Comparison of ENCODE assay signal across 22 cellular contexts in genomic region chr3:9909221-9910013, GRCh38. TPM values are rescaled to one million over a fixed set of nuclear protein-coding genes. Genes with fewer than 3 reads are reported as not detected.
DNase-seq lines count a peak whose midpoint lies in the region; ATAC-seq, FAIRE-seq and TF ChIP-seq lines count a peak whose summit lies in the region.
"Had no signal": no experiment of that assay in that cellular context is flagged by ENCODE, and none has a peak within 500 bp of the region (broad histone marks: within the 10 kb centered on the region; RNA-seq: fewer than 3 reads in every experiment).

No MANE protein-coding gene starts in this region.

- FAIRE-seq in H1 (lab: Jason Lieb, UNC): no peak

- H3K27ac Mint-ChIP-seq in activated CD8-positive, alpha-beta T cell treated with anti-CD3 and anti-CD28 coated beads for 36 hours: no peak overlapping the region
- H3K27ac Mint-ChIP-seq in activated CD8-positive, alpha-beta T cell treated with anti-CD3 and anti-CD28 coated beads, Interleukin-2, amount 10 ng/mL, durations not matched to agents 7 days and 5 days: no peak overlapping the region
- no peak overlapping the region for H3K27ac Mint-ChIP-seq in T-helper 2 cell treated with Interferon-gamma antibody and Interleukin-4, amounts not matched to agents 5 μg/mL and 100 μg/mL, for 36 hours
- H3K27ac Mint-ChIP-seq: brain; CD4-positive, alpha-beta T cell had no signal

- peaks cover 7% of the 10 kb centered on the region; the same call in 1 of the 2 replicates for H3K4me1 ChIP-seq in GM23248 (ENCODE audit: insufficient read depth)
- H3K4me1 ChIP-seq in H1 (replicated peaks in 1 of 4; ENCODE audit: control insufficient read depth in 3 of 4, insufficient read depth in 4 of 4, low read length in 3 of 4): peaks cover 0 to 2% (median 0%) of the 10 kb centered on the region in 4 experiments; a peak in 2 of 7 replicates
- peaks cover 10% of the 10 kb centered on the region for H3K4me1 ChIP-seq in mesenchymal stem cell (ENCODE audit: control insufficient read depth, insufficient read depth, low read depth, low read length)

- H2AK5ac ChIP-seq in H1 (ENCODE audit: low read depth, low read length) (no peak overlapping the region), mesenchymal stem cell (ENCODE audit: low read length, severe bottlenecking) (no peak overlapping the region)

- ATAC-seq in activated CD8-positive, alpha-beta T cell treated with anti-CD3 and anti-CD28 coated beads for 36 hours: peak; percentile 70
- no peak for ATAC-seq in activated CD8-positive, alpha-beta T cell treated with anti-CD3 and anti-CD28 coated beads, Interleukin-2, amount 10 ng/mL, durations not matched to agents 7 days and 5 days
- no peak for ATAC-seq in HG03439 (IDR thresholded peaks at IDR 0.05; ENCODE audit: unreplicated experiment)

- no peaks in the 10 kb centered on the region for H3K9me3 Mint-ChIP-seq in activated CD8-positive, alpha-beta T cell treated with anti-CD3 and anti-CD28 coated beads for 36 hours
- no peaks in the 10 kb centered on the region for H3K9me3 Mint-ChIP-seq in activated CD8-positive, alpha-beta T cell treated with anti-CD3 and anti-CD28 coated beads, Interleukin-2, amount 10 ng/mL, durations not matched to agents 7 days and 5 days (ENCODE audit: insufficient read depth)
- H3K9me3 Mint-ChIP-seq in T-helper 2 cell treated with Interferon-gamma antibody and Interleukin-4, amounts not matched to agents 5 μg/mL and 100 μg/mL, for 36 hours: no peaks in the 10 kb centered on the region
- H3K9me3 Mint-ChIP-seq: brain; CD4-positive, alpha-beta T cell had no signal

- no peaks in the 10 kb centered on the region for H3K23me2 ChIP-seq in H1 (ENCODE audit: low read depth, low read length)

- H4K5ac ChIP-seq in H1 (ENCODE audit: insufficient read length, low read depth, low read length): no peak overlapping the region

- no peak overlapping the region for H3K18ac ChIP-seq in H1 (ENCODE audit: extremely low read depth, low read length)
- H3K18ac ChIP-seq in mesenchymal stem cell (ENCODE audit: low read depth in 1 of 2, low read length in 2 of 2): no peak overlapping the region

- no peak overlapping the region for H2BK5ac ChIP-seq in H1 (ENCODE audit: low read depth, low read length)
- no peak overlapping the region for H2BK5ac ChIP-seq in mesenchymal stem cell (ENCODE audit: low read depth, low read length, poor library complexity, severe bottlenecking)

- H3K4me1 Mint-ChIP-seq in activated CD8-positive, alpha-beta T cell treated with anti-CD3 and anti-CD28 coated beads for 36 hours (ENCODE audit: low read depth): peaks cover 14% of the 10 kb centered on the region
- peaks cover 12% of the 10 kb centered on the region for H3K4me1 Mint-ChIP-seq in activated CD8-positive, alpha-beta T cell treated with anti-CD3 and anti-CD28 coated beads, Interleukin-2, amount 10 ng/mL, durations not matched to agents 7 days and 5 days (ENCODE audit: low read depth)
- peaks cover 6% of the 10 kb centered on the region for H3K4me1 Mint-ChIP-seq in T-helper 2 cell treated with Interferon-gamma antibody and Interleukin-4, amounts not matched to agents 5 μg/mL and 100 μg/mL, for 36 hours (ENCODE audit: low read depth)
- H3K4me1 Mint-ChIP-seq: brain had no signal

- H3K79me2 ChIP-seq in GM23248 (ENCODE audit: insufficient read depth) (no peaks in the 10 kb centered on the region), H1 (ENCODE audit: control insufficient read depth in 1 of 2, insufficient read depth in 2 of 2, low read length in 2 of 2) (no peaks in the 10 kb centered on the region)

- H3K9ac ChIP-seq in GM23248 (no peak overlapping the region), H1 (replicated peaks in 1 of 4; ENCODE audit: extremely low read depth in 1 of 4, low read depth in 3 of 4, low read length in 3 of 4) (no peak overlapping the region; a peak in 1 of 7 replicates), mesenchymal stem cell (ENCODE audit: low read length) (no peak overlapping the region)

- WGBS in GM23248 (ENCODE audit: low coverage in 1 of 2, low lambda C conversion rate in 2 of 2, missing lambda C conversion rate in 2 of 2), 2 experiments: 80 to 82% methylated on average over 7 of the region's 7 CpGs
- 83% methylated on average over 7 of the region's 7 CpGs; no CpG with 5 or more reads in 1 of the 2 experiments for WGBS in H1 (ENCODE audit: extremely low coverage in 1 of 2, insufficient coverage in 1 of 2, insufficient read length in 1 of 2, insufficient replicate concordance in 2 of 2, low coverage in 1 of 2, low lambda C conversion rate in 2 of 2, missing lambda C conversion rate in 1 of 2), 2 experiments
- WGBS in mesenchymal stem cell: 93% methylated on average over 6 of the region's 7 CpGs

- no peak overlapping the region for H3K4me2 ChIP-seq in GM23248 (ENCODE audit: unreplicated experiment)
- no peak overlapping the region for H3K4me2 ChIP-seq in H1 (ENCODE audit: insufficient read depth in 1 of 2, low read depth in 2 of 2, low read length in 2 of 2)
- H3K4me2 ChIP-seq in mesenchymal stem cell (ENCODE audit: low read length, poor library complexity, severe bottlenecking): no peak overlapping the region

- in situ Hi-C loops in GM23248 (cut with MboI): no loop called here

- H2BK120ac ChIP-seq in H1 (replicated peaks; ENCODE audit: low read depth, low read length): no peak overlapping the region
- no peak overlapping the region for H2BK120ac ChIP-seq in mesenchymal stem cell (ENCODE audit: low read depth, low read length)

- no peaks in the 10 kb centered on the region for H3K27me3 ChIP-seq in GM23248 (replicated peaks; ENCODE audit: insufficient read depth)
- H3K27me3 ChIP-seq in H1 (replicated peaks in 1 of 4; ENCODE audit: control insufficient read depth in 3 of 4, extremely low read depth in 1 of 4, insufficient read depth in 3 of 4, low read length in 3 of 4): peaks cover 0 to 7% (median 4%) of the 10 kb centered on the region in 4 experiments; a peak in 5 of 7 replicates
- H3K27me3 ChIP-seq in mesenchymal stem cell (ENCODE audit: control insufficient read depth in 1 of 2, insufficient read depth in 1 of 2, low read length in 2 of 2): no peaks in the 10 kb centered on the region
- H3K27me3 ChIP-seq: MG63, SJSA1 had no signal

- intact Hi-C loops in activated CD8-positive, alpha-beta T cell treated with anti-CD3 and anti-CD28 coated beads for 36 hours (cut with micrococcal nuclease): no loop called here

- H3K4ac ChIP-seq in H1 (replicated peaks; ENCODE audit: insufficient read length, low read depth, low read length) (no peak overlapping the region), mesenchymal stem cell (ENCODE audit: low read depth in 1 of 2, low read length in 2 of 2) (no peak overlapping the region)

- H2BK12ac ChIP-seq in H1 (ENCODE audit: low read depth, low read length) (no peak overlapping the region; the same call in 1 of the 2 replicates), mesenchymal stem cell (ENCODE audit: low read length in 2 of 2) (no peak overlapping the region)

- TF ChIP-seq CTCF in activated CD8-positive, alpha-beta T cell treated with anti-CD3 and anti-CD28 coated beads for 36 hours (IDR thresholded peaks at IDR 0.05): no peak
- no peak for TF ChIP-seq CTCF in H1 (IDR thresholded peaks at IDR 0.05; ENCODE audit: control extremely low read depth in 1 of 3, insufficient read depth in 1 of 3, low read depth in 1 of 3, low read length in 3 of 3)

- no peak overlapping the region for H3K56ac ChIP-seq in H1 (replicated peaks; ENCODE audit: insufficient read length, low read depth, low read length)

- H3K14ac ChIP-seq in H1 (ENCODE audit: insufficient read length): no peak overlapping the region
- H3K14ac ChIP-seq in mesenchymal stem cell (ENCODE audit: low read length in 2 of 2): no peak overlapping the region

- no peak overlapping the region for H2BK20ac ChIP-seq in H1 (ENCODE audit: low read length)

- no peak overlapping the region for H3K23ac ChIP-seq in H1 (ENCODE audit: insufficient read length)
- no peak overlapping the region for H3K23ac ChIP-seq in mesenchymal stem cell (ENCODE audit: low read length in 2 of 2)

- POLR2A ChIA-PET in activated CD8-positive, alpha-beta T cell treated with anti-CD3 and anti-CD28 coated beads for 36 hours (lab: Charles Lee): interaction anchor here (1.3 kb wide), 2 partner anchors 11 to 42 kb away, joined by 3 to 4 read pairs; partner anchors contain the start of gene PRRT3
- POLR2A ChIA-PET in activated CD8-positive, alpha-beta T cell treated with anti-CD3 and anti-CD28 coated beads, Interleukin-2, amount 10 ng/mL, durations not matched to agents 7 days and 5 days (lab: Charles Lee): no interaction called here
- POLR2A ChIA-PET in H1 (lab: Charles Lee; ENCODE audit: partially characterized antibody): no interaction called here

- no peaks in the 10 kb centered on the region for H3K9me3 ChIP-seq in GM23248 (ENCODE audit: low read depth)
- H3K9me3 ChIP-seq in H1 (ENCODE audit: insufficient read depth in 2 of 2, low read depth in 1 of 2, low read length in 1 of 2): peaks cover 0 to 6% of the 10 kb centered on the region in 2 experiments; a peak in 2 of 4 replicates
- no peaks in the 10 kb centered on the region for H3K9me3 ChIP-seq in mesenchymal stem cell (ENCODE audit: control insufficient read depth, low read length)
- H3K9me3 ChIP-seq: MG63, SJSA1 had no signal

- peaks cover 6% of the 10 kb centered on the region for H3K27me3 Mint-ChIP-seq in activated CD8-positive, alpha-beta T cell treated with anti-CD3 and anti-CD28 coated beads for 36 hours
- H3K27me3 Mint-ChIP-seq in activated CD8-positive, alpha-beta T cell treated with anti-CD3 and anti-CD28 coated beads, Interleukin-2, amount 10 ng/mL, durations not matched to agents 7 days and 5 days (ENCODE audit: low read depth): peaks cover 6% of the 10 kb centered on the region
- H3K27me3 Mint-ChIP-seq in T-helper 2 cell treated with Interferon-gamma antibody and Interleukin-4, amounts not matched to agents 5 μg/mL and 100 μg/mL, for 36 hours (ENCODE audit: low read depth): peaks cover 4% of the 10 kb centered on the region
- H3K27me3 Mint-ChIP-seq: CD4-positive, alpha-beta T cell had no signal

- H2BK15ac ChIP-seq in H1 (ENCODE audit: low read length) (0 out of 2 replicates have a peak overlapping the region, but pooled peaks have one; percentile 16), mesenchymal stem cell (ENCODE audit: low read depth, poor library complexity, severe bottlenecking) (no peak overlapping the region)

- CTCF ChIA-PET in activated CD8-positive, alpha-beta T cell treated with anti-CD3 and anti-CD28 coated beads for 36 hours (lab: Charles Lee): interaction anchor here (7.0 kb wide), 1 partner anchor 23 kb away, joined by 46 read pairs; the partner anchor contains the start of gene CRELD1
- CTCF ChIA-PET in activated CD8-positive, alpha-beta T cell treated with anti-CD3 and anti-CD28 coated beads, Interleukin-2, amount 10 ng/mL, durations not matched to agents 7 days and 5 days (lab: Charles Lee): interaction anchor here (1.0 kb wide), 1 partner anchor 23 kb away, joined by 3 read pairs; no protein-coding TSS in a partner anchor
- CTCF ChIA-PET in H1 (lab: Charles Lee; ENCODE audit: partially characterized antibody): interaction anchor here (0.9 to 9.1 kb wide), 4 partner anchors 16 to 113 kb away, joined by 3 to 76 read pairs (median 3); partner anchors contain the start of gene CRELD1

- H3K36me3 ChIP-seq in GM23248 (ENCODE audit: low read depth) (no peaks in the 10 kb centered on the region), H1 (ENCODE audit: control insufficient read depth in 2 of 4, insufficient read depth in 4 of 4, low read length in 3 of 4) (no peaks in the 10 kb centered on the region), mesenchymal stem cell (ENCODE audit: control insufficient read depth in 1 of 2, insufficient read depth in 2 of 2, low read depth in 1 of 2, low read length in 2 of 2) (no peaks in the 10 kb centered on the region)
- H3K36me3 ChIP-seq: MG63, SJSA1 had no signal

- no peak for TF ChIP-seq EP300 in H1 (IDR thresholded peaks at IDR 0.05; ENCODE audit: borderline replicate concordance in 1 of 2, low read depth in 2 of 2, low read length in 2 of 2)

- H3F3A ChIP-seq in GM23248 (ENCODE audit: insufficient read depth): peaks cover 6% of the 10 kb centered on the region; the same call in 1 of the 2 replicates

- no peaks in the 10 kb centered on the region for H3K9me2 ChIP-seq in GM23248 (ENCODE audit: insufficient read depth)

- peak; percentile 32 for DNase-seq in activated CD8-positive, alpha-beta T cell treated with anti-CD3 and anti-CD28 coated beads for 36 hours
- no peak for DNase-seq in activated CD8-positive, alpha-beta T cell treated with anti-CD3 and anti-CD28 coated beads, Interleukin-2, amount 10 ng/mL, durations not matched to agents 7 days and 5 days
- peak; percentile 36 for DNase-seq in GM23248
- DNase-seq in H1 (ENCODE audit: low read depth in 1 of 2, low spot score in 2 of 2): no peak
- peak; percentile 56 for DNase-seq in renal cortical epithelial cell (ENCODE audit: low read depth)
- no peak for DNase-seq in T-helper 2 cell treated with Interferon-gamma antibody and Interleukin-4, amounts not matched to agents 5 μg/mL and 100 μg/mL, for 36 hours (ENCODE audit: low spot score)
- DNase-seq in mesenchymal stem cell: no peak
- DNase-seq: ACHN; activated gamma-delta T cell; CD4-positive, alpha-beta T cell; dermis blood vessel endothelial cell; DND-41; MG63; NCI-H526; nucleus accumbens had no signal

- no peaks in the 10 kb centered on the region for H3K36me3 Mint-ChIP-seq in activated CD8-positive, alpha-beta T cell treated with anti-CD3 and anti-CD28 coated beads for 36 hours (ENCODE audit: low read depth)
- H3K36me3 Mint-ChIP-seq in activated CD8-positive, alpha-beta T cell treated with anti-CD3 and anti-CD28 coated beads, Interleukin-2, amount 10 ng/mL, durations not matched to agents 7 days and 5 days (ENCODE audit: low read depth): no peaks in the 10 kb centered on the region
- no peaks in the 10 kb centered on the region for H3K36me3 Mint-ChIP-seq in T-helper 2 cell treated with Interferon-gamma antibody and Interleukin-4, amounts not matched to agents 5 μg/mL and 100 μg/mL, for 36 hours (ENCODE audit: low read depth)
- H3K36me3 Mint-ChIP-seq: brain had no signal

- H2AFZ ChIP-seq in GM23248 (no peak overlapping the region), H1 (ENCODE audit: low read length) (no peak overlapping the region), mesenchymal stem cell (ENCODE audit: low read depth, low read length) (no peak overlapping the region)

- no peak for TF ChIP-seq POLR2A in H1 (IDR thresholded peaks at IDR 0.05; ENCODE audit: control extremely low read depth in 1 of 2, low read depth in 2 of 2, low read length in 2 of 2)

- H3K27ac ChIP-seq in GM23248: no peak overlapping the region
- H3K27ac ChIP-seq in H1 (ENCODE audit: low read depth, low read length): no peak overlapping the region
- H3K27ac ChIP-seq in mesenchymal stem cell (ENCODE audit: low read length, poor library complexity, severe bottlenecking): no peak overlapping the region
- H3K27ac ChIP-seq: SJSA1 had no signal

- TF ChIP-seq RAD21 in H1 (IDR thresholded peaks at IDR 0.05 in 1 of 2, conservative IDR thresholded peaks at IDR 0.05 in 1 of 2; ENCODE audit: low read depth in 2 of 2, low read length in 2 of 2): no peak

- H3K4me3 ChIP-seq in GM23248 (no peak overlapping the region), H1 (ENCODE audit: extremely low read depth in 1 of 4, insufficient read depth in 2 of 4, low read depth in 3 of 4, low read length in 4 of 4) (no peak overlapping the region), mesenchymal stem cell (ENCODE audit: insufficient read depth in 1 of 2, low read depth in 1 of 2, low read length in 2 of 2) (no peak overlapping the region)
- H3K4me3 ChIP-seq: MG63, SJSA1 had no signal

- H4K91ac ChIP-seq in H1 (replicated peaks; ENCODE audit: insufficient read length, low read length): no peak overlapping the region
- no peak overlapping the region for H4K91ac ChIP-seq in mesenchymal stem cell (ENCODE audit: low read length)

- no peaks in the 10 kb centered on the region for H4K20me1 ChIP-seq in GM23248 (ENCODE audit: insufficient read depth)
- H4K20me1 ChIP-seq in H1 (replicated peaks in 1 of 2; ENCODE audit: control insufficient read depth in 1 of 2, insufficient read depth in 2 of 2, low read length in 2 of 2): no peaks in the 10 kb centered on the region

- H4K8ac ChIP-seq in H1 (ENCODE audit: extremely low read depth, insufficient read depth, low read length): no peak overlapping the region
- no peak overlapping the region for H4K8ac ChIP-seq in mesenchymal stem cell (ENCODE audit: low read length)

- H3K79me1 ChIP-seq in H1 (ENCODE audit: low read depth, low read length): no peaks in the 10 kb centered on the region
- no peaks in the 10 kb centered on the region for H3K79me1 ChIP-seq in mesenchymal stem cell (replicated peaks; ENCODE audit: low read length, poor library complexity, severe bottlenecking)

- H3K4me3 Mint-ChIP-seq in activated CD8-positive, alpha-beta T cell treated with anti-CD3 and anti-CD28 coated beads for 36 hours: no peak overlapping the region
- no peak overlapping the region for H3K4me3 Mint-ChIP-seq in activated CD8-positive, alpha-beta T cell treated with anti-CD3 and anti-CD28 coated beads, Interleukin-2, amount 10 ng/mL, durations not matched to agents 7 days and 5 days
- no peak overlapping the region for H3K4me3 Mint-ChIP-seq in T-helper 2 cell treated with Interferon-gamma antibody and Interleukin-4, amounts not matched to agents 5 μg/mL and 100 μg/mL, for 36 hours
- H3K4me3 Mint-ChIP-seq: brain; CD4-positive, alpha-beta T cell had no signal

RNA-seq across cellular contexts. Expression of gene IL17RE, which starts 6.8 kb away (rescaled TPM):
- total RNA-seq in activated CD8-positive, alpha-beta T cell treated with anti-CD3 and anti-CD28 coated beads for 36 hours: 1 to 10 TPM; 1.2 to 1.7 TPM
- 1 to 10 TPM; 1.3 to 1.8 TPM for total RNA-seq in activated CD8-positive, alpha-beta T cell treated with anti-CD3 and anti-CD28 coated beads, Interleukin-2, amount 10 ng/mL, durations not matched to agents 7 days and 5 days
- total RNA-seq in GM23248 (2014; rRNA removed; shearing (Covaris generic)): 0.51 and 5.5 TPM in 2 replicates
- polyA plus RNA-seq in GM23248 (2016; fragmentation: Nextera tagmentation; extraction: Ambion mirVana) (0.24 and 0.27 TPM in 2 replicates), H1 (2011; rRNA removed) (3.4 and 3.8 TPM in 2 replicates)
- total RNA-seq in H1 (2021; fragmentation: NEBNext Ultra II Directional; extraction: Animal tissue kit (Norgen Biotek cat#: 25700)): 4.4 and 4.9 TPM in 2 replicates
- 4.0 TPM for polyA plus RNA-seq in H1 (2011; cell fraction: cytosol; rRNA removed)
- polyA plus RNA-seq in H1 (2011; cell fraction: nucleus; rRNA removed): 13.4 TPM
- polyA plus RNA-seq in H1 (2012, experiment 1 of 2): 1.9 to 3.6 TPM (median 3.2 TPM) in 4 replicates
- polyA plus RNA-seq in H1 (2012, experiment 2 of 2): 2.1 TPM
- polyA plus RNA-seq in H1 (2013, experiment 1 of 2): 4.8 TPM
- 4.4 TPM for polyA plus RNA-seq in H1 (2013, experiment 2 of 2)
- polyA minus RNA-seq in H1 (2011; rRNA and poly(A)+ RNA removed): 1.6 and 2.0 TPM in 2 replicates
- 1.2 TPM for polyA minus RNA-seq in H1 (2011; cell fraction: cytosol; rRNA and poly(A)+ RNA removed)
- polyA minus RNA-seq in H1 (2011; cell fraction: nucleus; rRNA and poly(A)+ RNA removed): 4.7 TPM
- 0.69 and 1.3 TPM in 2 replicates for total RNA-seq in renal cortical epithelial cell
- polyA plus RNA-seq in mesenchymal stem cell (2013, experiment 1 of 2): 1.0 TPM
- 0.68 TPM for polyA plus RNA-seq in mesenchymal stem cell (2013, experiment 2 of 2)
- total RNA-seq: skeletal muscle tissue had no signal

RNA-seq across cellular contexts. Expression of gene IL17RC, which starts 7.5 kb away (rescaled TPM):
- under 1 TPM; 0.22 to 0.32 TPM for total RNA-seq in activated CD8-positive, alpha-beta T cell treated with anti-CD3 and anti-CD28 coated beads for 36 hours
- under 1 TPM; 0.42 to 0.55 TPM for total RNA-seq in activated CD8-positive, alpha-beta T cell treated with anti-CD3 and anti-CD28 coated beads, Interleukin-2, amount 10 ng/mL, durations not matched to agents 7 days and 5 days
- total RNA-seq in GM23248 (2014; rRNA removed; shearing (Covaris generic)): 41.8 and 49.4 TPM in 2 replicates
- 20.5 and 25.3 TPM in 2 replicates for polyA plus RNA-seq in GM23248 (2016; fragmentation: Nextera tagmentation; extraction: Ambion mirVana)
- 9.1 and 11.8 TPM in 2 replicates for total RNA-seq in H1 (2021; fragmentation: NEBNext Ultra II Directional; extraction: Animal tissue kit (Norgen Biotek cat#: 25700))
- polyA plus RNA-seq in H1 (2011; rRNA removed): 13.0 and 15.4 TPM in 2 replicates
- polyA plus RNA-seq in H1 (2011; cell fraction: cytosol; rRNA removed): 12.8 TPM
- 46.4 TPM for polyA plus RNA-seq in H1 (2011; cell fraction: nucleus; rRNA removed)
- 8.9 to 12.4 TPM (median 11.2 TPM) in 4 replicates for polyA plus RNA-seq in H1 (2012, experiment 1 of 2)
- polyA plus RNA-seq in H1 (2012, experiment 2 of 2): 11.1 TPM
- polyA plus RNA-seq in H1 (2013, experiment 1 of 2): 11.0 TPM
- 10.3 TPM for polyA plus RNA-seq in H1 (2013, experiment 2 of 2)
- 7.5 and 7.8 TPM in 2 replicates for polyA minus RNA-seq in H1 (2011; rRNA and poly(A)+ RNA removed)
- 7.0 TPM for polyA minus RNA-seq in H1 (2011; cell fraction: cytosol; rRNA and poly(A)+ RNA removed)
- polyA minus RNA-seq in H1 (2011; cell fraction: nucleus; rRNA and poly(A)+ RNA removed): 12.9 TPM
- total RNA-seq in renal cortical epithelial cell: 18.9 and 29.9 TPM in 2 replicates
- polyA plus RNA-seq in mesenchymal stem cell (2013, experiment 1 of 2): 31.0 TPM
- polyA plus RNA-seq in mesenchymal stem cell (2013, experiment 2 of 2): 31.2 TPM

RNA-seq across cellular contexts. Expression of gene JAGN1, which starts 19.0 kb away (rescaled TPM):
- total RNA-seq in activated CD8-positive, alpha-beta T cell treated with anti-CD3 and anti-CD28 coated beads for 36 hours: 10 to 100 TPM; 29.7 to 30.3 TPM
- 10 to 100 TPM; 30.2 to 31.0 TPM for total RNA-seq in activated CD8-positive, alpha-beta T cell treated with anti-CD3 and anti-CD28 coated beads, Interleukin-2, amount 10 ng/mL, durations not matched to agents 7 days and 5 days
- 32.9 and 35.7 TPM in 2 replicates for total RNA-seq in GM23248 (2014; rRNA removed; shearing (Covaris generic))
- polyA plus RNA-seq in GM23248 (2016; fragmentation: Nextera tagmentation; extraction: Ambion mirVana): 45.3 and 46.8 TPM in 2 replicates
- 26.8 and 26.9 TPM in 2 replicates for total RNA-seq in H1 (2021; fragmentation: NEBNext Ultra II Directional; extraction: Animal tissue kit (Norgen Biotek cat#: 25700))
- polyA plus RNA-seq in H1 (2011; rRNA removed): 42.9 and 51.6 TPM in 2 replicates
- polyA plus RNA-seq in H1 (2011; cell fraction: cytosol; rRNA removed): 31.9 TPM
- polyA plus RNA-seq in H1 (2011; cell fraction: nucleus; rRNA removed): 23.5 TPM
- polyA plus RNA-seq in H1 (2012, experiment 1 of 2): 22.1 to 34.0 TPM (median 32.3 TPM) in 4 replicates
- 36.1 TPM for polyA plus RNA-seq in H1 (2012, experiment 2 of 2)
- 24.1 TPM for polyA plus RNA-seq in H1 (2013, experiment 1 of 2)
- 28.1 TPM for polyA plus RNA-seq in H1 (2013, experiment 2 of 2)
- polyA minus RNA-seq in H1 (2011; rRNA and poly(A)+ RNA removed): 46.3 and 49.0 TPM in 2 replicates
- polyA minus RNA-seq in H1 (2011; cell fraction: cytosol; rRNA and poly(A)+ RNA removed): 18.8 TPM
- 17.8 TPM for polyA minus RNA-seq in H1 (2011; cell fraction: nucleus; rRNA and poly(A)+ RNA removed)
- total RNA-seq in renal cortical epithelial cell: 31.1 and 38.4 TPM in 2 replicates
- polyA plus RNA-seq in mesenchymal stem cell (2013, experiment 1 of 2): 23.3 TPM
- polyA plus RNA-seq in mesenchymal stem cell (2013, experiment 2 of 2): 22.6 TPM

RNA-seq across cellular contexts. Expression of gene CRELD1, which starts 24.2 kb away (rescaled TPM):
- total RNA-seq in activated CD8-positive, alpha-beta T cell treated with anti-CD3 and anti-CD28 coated beads for 36 hours: 10 to 100 TPM in 1 of 2 experiments, 1 to 10 TPM in 1; 9.4 to 13.0 TPM
- 10 to 100 TPM; 10.1 to 10.9 TPM for total RNA-seq in activated CD8-positive, alpha-beta T cell treated with anti-CD3 and anti-CD28 coated beads, Interleukin-2, amount 10 ng/mL, durations not matched to agents 7 days and 5 days
- 18.2 and 29.5 TPM in 2 replicates for total RNA-seq in GM23248 (2014; rRNA removed; shearing (Covaris generic))
- polyA plus RNA-seq in GM23248 (2016; fragmentation: Nextera tagmentation; extraction: Ambion mirVana) (19.2 and 19.9 TPM in 2 replicates), H1 (2011; rRNA removed) (15.1 and 19.1 TPM in 2 replicates)
- 12.4 and 12.9 TPM in 2 replicates for total RNA-seq in H1 (2021; fragmentation: NEBNext Ultra II Directional; extraction: Animal tissue kit (Norgen Biotek cat#: 25700))
- polyA plus RNA-seq in H1 (2011; cell fraction: cytosol; rRNA removed): 24.7 TPM
- polyA plus RNA-seq in H1 (2011; cell fraction: nucleus; rRNA removed): 41.4 TPM
- polyA plus RNA-seq in H1 (2012, experiment 1 of 2): 13.2 to 19.2 TPM (median 18.5 TPM) in 4 replicates
- 11.6 TPM for polyA plus RNA-seq in H1 (2012, experiment 2 of 2)
- polyA plus RNA-seq in H1 (2013, experiment 1 of 2): 10.6 TPM
- 9.0 TPM for polyA plus RNA-seq in H1 (2013, experiment 2 of 2)
- polyA minus RNA-seq in H1 (2011; rRNA and poly(A)+ RNA removed): 8.6 and 8.9 TPM in 2 replicates
- 6.2 TPM for polyA minus RNA-seq in H1 (2011; cell fraction: cytosol; rRNA and poly(A)+ RNA removed)
- polyA minus RNA-seq in H1 (2011; cell fraction: nucleus; rRNA and poly(A)+ RNA removed): 9.6 TPM
- total RNA-seq in renal cortical epithelial cell: 35.9 and 74.2 TPM in 2 replicates
- 13.7 TPM for polyA plus RNA-seq in mesenchymal stem cell (2013, experiment 1 of 2)
- 14.3 TPM for polyA plus RNA-seq in mesenchymal stem cell (2013, experiment 2 of 2)

RNA-seq across cellular contexts. Expression of gene CIDEC, which starts 29.4 kb away (rescaled TPM):
- total RNA-seq in activated CD8-positive, alpha-beta T cell treated with anti-CD3 and anti-CD28 coated beads for 36 hours: not detected
- not detected for total RNA-seq in activated CD8-positive, alpha-beta T cell treated with anti-CD3 and anti-CD28 coated beads, Interleukin-2, amount 10 ng/mL, durations not matched to agents 7 days and 5 days
- total RNA-seq in GM23248 (2014; rRNA removed; shearing (Covaris generic)): not detected in 2 replicates
- polyA plus RNA-seq in GM23248 (2016; fragmentation: Nextera tagmentation; extraction: Ambion mirVana): not detected in 2 replicates
- not detected in 2 replicates for total RNA-seq in H1 (2021; fragmentation: NEBNext Ultra II Directional; extraction: Animal tissue kit (Norgen Biotek cat#: 25700))
- polyA plus RNA-seq in H1 (2011; rRNA removed): not detected in 2 replicates
- polyA plus RNA-seq in H1 (2011; cell fraction: cytosol; rRNA removed): not detected
- polyA plus RNA-seq in H1 (2011; cell fraction: nucleus; rRNA removed): not detected
- polyA plus RNA-seq in H1 (2012, experiment 1 of 2): not detected in 4 replicates
- polyA plus RNA-seq in H1 (2012, experiment 2 of 2): not detected
- not detected for polyA plus RNA-seq in H1 (2013, experiment 1 of 2)
- not detected for polyA plus RNA-seq in H1 (2013, experiment 2 of 2)
- polyA minus RNA-seq in H1 (2011; rRNA and poly(A)+ RNA removed): not detected in 2 replicates
- polyA minus RNA-seq in H1 (2011; cell fraction: cytosol; rRNA and poly(A)+ RNA removed): not detected
- not detected for polyA minus RNA-seq in H1 (2011; cell fraction: nucleus; rRNA and poly(A)+ RNA removed)
- total RNA-seq in renal cortical epithelial cell: 0.10 TPM in 1 of 2 replicates, not detected in the other
- polyA plus RNA-seq in mesenchymal stem cell (2013, experiment 1 of 2): 0.07 TPM
- polyA plus RNA-seq in mesenchymal stem cell (2013, experiment 2 of 2): not detected
- total RNA-seq: CD4-positive, alpha-beta T cell; dermis blood vessel endothelial cell; epithelial cell of proximal tubule; mononuclear cell; SJSA1; urinary bladder had no signal

Comparison
In these comparisons a context has a peak if more than half of its experiments do, and no peak if none do; other contexts are left out.
1. DNase-seq: peak in activated CD8-positive, alpha-beta T cell treated with anti-CD3 and anti-CD28 coated beads for 36 hours (single experiment), GM23248 (single experiment) and renal cortical epithelial cell (single experiment); none in activated CD8-positive, alpha-beta T cell treated with anti-CD3 and anti-CD28 coated beads, Interleukin-2, amount 10 ng/mL, durations not matched to agents 7 days and 5 days (single experiment), H1 (0 of 2), T-helper 2 cell treated with Interferon-gamma antibody and Interleukin-4, amounts not matched to agents 5 μg/mL and 100 μg/mL, for 36 hours (single experiment) and mesenchymal stem cell (single experiment).